In the genomic region with DNA sequence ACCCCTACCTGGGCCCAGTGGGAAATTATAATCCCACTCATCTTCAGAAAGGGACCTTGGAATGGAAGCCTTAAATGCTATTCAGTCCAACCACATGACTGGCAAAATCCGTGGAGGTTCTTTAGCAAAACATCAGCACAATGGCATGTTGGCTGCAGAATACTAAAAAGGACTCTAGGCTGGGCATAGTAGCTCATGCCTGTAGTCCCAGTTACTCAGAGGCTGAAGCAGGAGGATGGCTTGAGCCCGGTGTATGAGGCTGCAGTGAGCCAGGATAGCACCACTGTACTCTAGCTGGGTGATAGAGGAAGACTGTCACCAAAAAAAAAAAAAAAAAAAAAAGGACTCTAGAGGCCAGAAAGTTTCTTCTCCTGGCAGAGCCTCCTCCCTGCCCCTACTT, we compare ENCODE assay signal across 11 cellular contexts.
DNase-seq lines count a peak whose midpoint lies in the region; ATAC-seq, FAIRE-seq and TF ChIP-seq lines count a peak whose summit lies in the region.
"Had no signal": no experiment of that assay in that cellular context is flagged by ENCODE, and none has a peak within 500 bp of the region (broad histone marks: within the 10 kb centered on the region; RNA-seq: fewer than 3 reads in every experiment).

No MANE protein-coding gene starts in this region.

- no peaks in the 10 kb centered on the region for H3K36me3 ChIP-seq in ACC112 (ENCODE audit: insufficient read depth, low read length)
- no peaks in the 10 kb centered on the region for H3K36me3 ChIP-seq in PC-3 (ENCODE audit: low read depth, low read length)
- H3K36me3 ChIP-seq in esophagus (ENCODE audit: control insufficient read depth in 2 of 2, insufficient read depth in 2 of 2, low read length in 1 of 2): no peaks in the 10 kb centered on the region
- no peaks in the 10 kb centered on the region for H3K36me3 ChIP-seq in pancreas

- H3K27ac ChIP-seq in ACC112 (ENCODE audit: low read depth, low read length) (peak overlapping the region; percentile 70), PC-3 (ENCODE audit: low read length) (no peak overlapping the region), esophagus (ENCODE audit: low read depth in 2 of 2, low read length in 1 of 2) (peak overlapping the region; percentile 93 to 95), pancreas (peak overlapping the region; percentile 71 to 87 (median 81))

- H3K27me3 ChIP-seq in ACC112 (ENCODE audit: insufficient read depth, low read length) (no peaks in the 10 kb centered on the region), PC-3 (ENCODE audit: low read length) (no peaks in the 10 kb centered on the region), esophagus (ENCODE audit: control insufficient read depth in 1 of 2, insufficient read depth in 2 of 2, low read length in 2 of 2) (no peaks in the 10 kb centered on the region), pancreas (no peaks in the 10 kb centered on the region)

- H3K4me1 ChIP-seq in ACC112 (ENCODE audit: control insufficient read depth, insufficient read depth, low read length, unreplicated experiment): peaks cover 73% of the 10 kb centered on the region
- peaks cover 57% of the 10 kb centered on the region for H3K4me1 ChIP-seq in PC-3 (ENCODE audit: insufficient read depth, low read length)
- H3K4me1 ChIP-seq in esophagus (ENCODE audit: control insufficient read depth in 2 of 2, insufficient read depth in 2 of 2, low read length in 1 of 2): peaks cover 18 to 40% of the 10 kb centered on the region in 2 donors
- H3K4me1 ChIP-seq in pancreas: peaks cover 0 to 13% (median 8%) of the 10 kb centered on the region in 3 donors

- TF ChIP-seq CTCF in PC-3 (conservative IDR thresholded peaks at IDR 0.05; ENCODE audit: low read depth, low read length) (no peak), pancreas (IDR thresholded peaks at IDR 0.05) (no peak)

- no peak overlapping the region for H3K4me2 ChIP-seq in PC-3 (ENCODE audit: low read length)

- H4K20me1 ChIP-seq in PC-3 (ENCODE audit: low read length): no peaks in the 10 kb centered on the region

- H3K9me2 ChIP-seq in PC-3 (replicated peaks; ENCODE audit: low read length): no peaks in the 10 kb centered on the region

- CTCF ChIA-PET in PC-3 (lab: Charles Lee): no interaction called here

- no peak for FAIRE-seq in pancreas (lab: Jason Lieb, UNC)

- 40 to 43% methylated on average over 2 of the region's 2 CpGs for WGBS in esophagus, 2 donors
- 62 to 66% methylated on average over 2 of the region's 2 CpGs for WGBS in pancreas, 2 donors

- H3K9me3 ChIP-seq in PC-3 (ENCODE audit: low read length) (no peaks in the 10 kb centered on the region), esophagus (ENCODE audit: control insufficient read depth in 2 of 2, insufficient read depth in 1 of 2, low read depth in 1 of 2, low read length in 1 of 2) (no peaks in the 10 kb centered on the region), pancreas (no peaks in the 10 kb centered on the region)

- no peak overlapping the region for H3K9ac ChIP-seq in PC-3 (ENCODE audit: low read length)

- H3F3A ChIP-seq in PC-3 (ENCODE audit: low read length, unreplicated experiment): no peaks in the 10 kb centered on the region

- H2AFZ ChIP-seq in ACC112 (ENCODE audit: low read length, unreplicated experiment) (no peak overlapping the region), PC-3 (ENCODE audit: low read length) (no peak overlapping the region)

- intact Hi-C loops in PC-3 (cut with micrococcal nuclease) (no loop called here), pancreas (cut with DNase I) (loop anchor here in 1 of 3 donors (5.0 kb wide), 1 partner anchor 66 kb away; no protein-coding TSS in a partner anchor)

- ATAC-seq in PC-3: no peak
- ATAC-seq in pancreas: no peak
- ATAC-seq in HG02798 (IDR thresholded peaks at IDR 0.05; ENCODE audit: poor library complexity, unreplicated experiment): no peak
- ATAC-seq: activated CD4-positive, alpha-beta T cell treated with anti-CD3 and anti-CD28 coated beads for 36 hours had no signal

- peak; percentile 12 for DNase-seq in PC-3
- no peak for DNase-seq in pancreas
- DNase-seq in activated effector memory CD4-positive, alpha-beta T cell treated with anti-CD3 and anti-CD28 coated beads, Interleukin-2, amount 50 U/mL, for 16 hours: no peak
- DNase-seq in NCI-H748 treated with DMSO at 0.1 percent for 48 hours (lab: John Stamatoyannopoulos, UW): no peak
- no peak for DNase-seq in globus pallidus (ENCODE audit: low spot score)
- DNase-seq: activated CD4-positive, alpha-beta T cell treated with anti-CD3 and anti-CD28 coated beads for 36 hours; activated naive CD4-positive, alpha-beta T cell treated with Interleukin-2 at 50 U/mL for 16 hours; SIG-M5 had no signal

- peaks cover 4% of the 10 kb centered on the region for H3K79me2 ChIP-seq in ACC112 (ENCODE audit: control insufficient read depth, insufficient read depth, low read length, unreplicated experiment)
- no peaks in the 10 kb centered on the region for H3K79me2 ChIP-seq in PC-3 (ENCODE audit: low read length)

- no TSS peak for BruUV-seq in PC-3 (replicated peaks; lab: Mats Ljungman, UMichigan)

- H3K4me3 ChIP-seq in ACC112 (ENCODE audit: low read depth, low read length) (no peak overlapping the region), PC-3 (ENCODE audit: low read length) (no peak overlapping the region), esophagus (ENCODE audit: low read depth in 1 of 2, low read length in 2 of 2) (no peak overlapping the region), pancreas (no peak overlapping the region)

- POLR2A ChIA-PET in PC-3 (lab: Charles Lee; ENCODE audit: unreplicated experiment): interaction anchor here (0.6 to 0.7 kb wide), 2 partner anchors 60 to 115 kb away, joined by 3 read pairs; no protein-coding TSS in a partner anchor
